Comparison of ENCODE assay signal across 9 cellular contexts in genomic region chr17:47205419-47205963, GRCh38. TPM values are rescaled to one million over a fixed set of nuclear protein-coding genes. Genes with fewer than 3 reads are reported as not detected.
DNase-seq lines count a peak whose midpoint lies in the region; ATAC-seq and TF ChIP-seq lines count a peak whose summit lies in the region.
"Had no signal": no experiment of that assay in that cellular context is flagged by ENCODE, and none has a peak within 500 bp of the region (broad histone marks: within the 10 kb centered on the region; RNA-seq: fewer than 3 reads in every experiment).

No MANE protein-coding gene starts in this region.

- CTCF ChIA-PET in GM10248 (lab: Yijun Ruan, JAX) = interaction anchor here (1.1 to 5.2 kb wide), 8 partner anchors 8 to 119 kb away, joined by 3 to 43 read pairs (median 4); partner anchors contain the start of genes CDC27 and EFCAB13
- CTCF ChIA-PET in activated naive CD4-positive, alpha-beta T cell treated with anti-CD3 and anti-CD28 coated beads, Interleukin-2, amount 10 ng/mL, durations not matched to agents 7 days and 5 days (lab: Charles Lee) = interaction anchor here (0.9 to 3.8 kb wide), 4 partner anchors 12 to 60 kb away, joined by 3 to 15 read pairs (median 3); partner anchors contain the start of gene CDC27

- ATAC-seq in left ventricle myocardium superior (peak; percentile 67), HG03025 (IDR thresholded peaks at IDR 0.05; ENCODE audit: low FRiP score, unreplicated experiment) (no peak)

- H3K9me3 ChIP-seq in H9 (ENCODE audit: control insufficient read depth, low read depth, low read length) = no peaks in the 10 kb centered on the region

- intact Hi-C loops in left ventricle myocardium superior (cut with micrococcal nuclease) = no loop called here

- no peak overlapping the region for H2AK5ac ChIP-seq in H9 (ENCODE audit: insufficient read length, low read length)

- POLR2A ChIA-PET in GM10248 (lab: Yijun Ruan, JAX) = interaction anchor here (2.0 kb wide), 1 partner anchor 16 kb away, joined by 6 read pairs; the partner anchor contains the start of gene CDC27

- H3K18ac ChIP-seq in H9 (ENCODE audit: insufficient read length, low read depth, low read length) = no peak overlapping the region

- H3K4me1 Mint-ChIP-seq in H9 (peaks cover 14 to 26% of the 10 kb centered on the region in 2 experiments), endothelial cell (ENCODE audit: unreplicated experiment) (peaks cover 15% of the 10 kb centered on the region)
- peaks cover 52% of the 10 kb centered on the region for H3K4me1 Mint-ChIP-seq in activated naive CD4-positive, alpha-beta T cell treated with anti-CD3 and anti-CD28 coated beads, Interleukin-2, amount 10 ng/mL, durations not matched to agents 7 days and 5 days

- H3K79me1 ChIP-seq in H9 (ENCODE audit: insufficient read depth, low read depth, low read length, poor library complexity, severe bottlenecking) = no peaks in the 10 kb centered on the region

- H3K9ac ChIP-seq in H9 (ENCODE audit: extremely low read depth, insufficient read length, low read length) = no peak overlapping the region

- H2BK5ac ChIP-seq in H9 (ENCODE audit: insufficient read length, low read length) = no peak overlapping the region

- 100% methylated on average over 1 of the region's 9 CpGs for WGBS in H9 (ENCODE audit: extremely low coverage, insufficient read length, low lambda C conversion rate)

- H4K5ac ChIP-seq in H9 (ENCODE audit: insufficient read length, low read depth, low read length) = no peak overlapping the region

- H4K91ac ChIP-seq in H9 (ENCODE audit: insufficient read length, low read depth, low read length) = no peak overlapping the region

- H2BK20ac ChIP-seq in H9 (ENCODE audit: low read depth, low read length, poor library complexity, severe bottlenecking) = no peak overlapping the region

- no peak overlapping the region for H3K4ac ChIP-seq in H9 (ENCODE audit: low read depth, low read length)

- H3K27ac Mint-ChIP-seq in H9 (0 out of 7 replicates have a peak overlapping the region, but pooled peaks of 1 of the 3 experiments have one; percentile 2), endothelial cell (ENCODE audit: unreplicated experiment) (no peak overlapping the region)
- peak overlapping the region; percentile 96 for H3K27ac Mint-ChIP-seq in activated naive CD4-positive, alpha-beta T cell treated with anti-CD3 and anti-CD28 coated beads, Interleukin-2, amount 10 ng/mL, durations not matched to agents 7 days and 5 days

- no peak overlapping the region for H3K27ac ChIP-seq in H9 (ENCODE audit: insufficient read length, low read depth, low read length)
- H3K27ac ChIP-seq: SK-N-MC had no signal

- no peak overlapping the region for H3K23ac ChIP-seq in H9 (ENCODE audit: insufficient read length, low read depth, low read length)

- H3K4me2 ChIP-seq in H9 (ENCODE audit: insufficient read depth, insufficient read length, low read length) = no peak overlapping the region

- H3K27me3 Mint-ChIP-seq in H9 (ENCODE audit: low read depth) = peaks cover 1% of the 10 kb centered on the region
- peaks cover 10% of the 10 kb centered on the region for H3K27me3 Mint-ChIP-seq in activated naive CD4-positive, alpha-beta T cell treated with anti-CD3 and anti-CD28 coated beads, Interleukin-2, amount 10 ng/mL, durations not matched to agents 7 days and 5 days
- peaks cover 4% of the 10 kb centered on the region for H3K27me3 Mint-ChIP-seq in endothelial cell (ENCODE audit: unreplicated experiment)

- no peaks in the 10 kb centered on the region for H3K79me2 ChIP-seq in H9 (ENCODE audit: insufficient read depth, low read length)

- H3K23me2 ChIP-seq in H9 (ENCODE audit: insufficient read length, low read depth, low read length, poor library complexity, severe bottlenecking) = no peaks in the 10 kb centered on the region

- H3K14ac ChIP-seq in H9 (ENCODE audit: insufficient read depth, low read length) = 0 out of 2 replicates have a peak overlapping the region, but pooled peaks have one; percentile 41

- no peaks in the 10 kb centered on the region for H4K20me1 ChIP-seq in H9 (ENCODE audit: control insufficient read depth, insufficient read depth, insufficient read length)

- H2BK120ac ChIP-seq in H9 (ENCODE audit: low read depth, low read length, poor library complexity, severe bottlenecking) = no peak overlapping the region

- peak overlapping the region; percentile 42 for H2AFZ ChIP-seq in H9 (ENCODE audit: low read length)

- H3T11ph ChIP-seq in H9 (ENCODE audit: low read length) = no peak overlapping the region

- H3K36me3 Mint-ChIP-seq in H9 (ENCODE audit: insufficient read depth in 1 of 3, low read depth in 3 of 3) (no peaks in the 10 kb centered on the region), endothelial cell (ENCODE audit: low read depth, unreplicated experiment) (no peaks in the 10 kb centered on the region)
- no peaks in the 10 kb centered on the region for H3K36me3 Mint-ChIP-seq in activated naive CD4-positive, alpha-beta T cell treated with anti-CD3 and anti-CD28 coated beads, Interleukin-2, amount 10 ng/mL, durations not matched to agents 7 days and 5 days

- no peak overlapping the region for H2BK15ac ChIP-seq in H9 (ENCODE audit: low read depth, low read length)

- H3K9me3 Mint-ChIP-seq in H9 (no peaks in the 10 kb centered on the region), endothelial cell (ENCODE audit: unreplicated experiment) (no peaks in the 10 kb centered on the region)
- H3K9me3 Mint-ChIP-seq in activated naive CD4-positive, alpha-beta T cell treated with anti-CD3 and anti-CD28 coated beads, Interleukin-2, amount 10 ng/mL, durations not matched to agents 7 days and 5 days = no peaks in the 10 kb centered on the region

- H3K27me3 ChIP-seq in H9 (ENCODE audit: insufficient read depth, low read length) = no peaks in the 10 kb centered on the region; the same call in 1 of the 2 replicates

- TF ChIP-seq CTCF in GM10248 (IDR thresholded peaks at IDR 0.05; ENCODE audit: control extremely low read depth, extremely low read depth, low read depth, missing control alignments) (no peak), H9 (conservative IDR thresholded peaks at IDR 0.05) (no peak), endothelial cell (IDR thresholded peaks at IDR 0.05; ENCODE audit: unreplicated experiment) (no peak)

- H4K8ac ChIP-seq in H9 (replicated peaks; ENCODE audit: insufficient read length, low read depth, low read length) = no peak overlapping the region

- H3K56ac ChIP-seq in H9 (ENCODE audit: insufficient read length, low read depth, low read length) = no peak overlapping the region

- no peak overlapping the region for H2BK12ac ChIP-seq in H9 (ENCODE audit: insufficient read length, low read depth, low read length)

- no peak overlapping the region for H3K4me3 Mint-ChIP-seq in H9
- peak overlapping the region; percentile 46 for H3K4me3 Mint-ChIP-seq in activated naive CD4-positive, alpha-beta T cell treated with anti-CD3 and anti-CD28 coated beads, Interleukin-2, amount 10 ng/mL, durations not matched to agents 7 days and 5 days
- no peak overlapping the region for H3K4me3 Mint-ChIP-seq in endothelial cell (ENCODE audit: unreplicated experiment)

- DNase-seq in GM10248 (ENCODE audit: extremely low spot score) (peak; percentile 59), H9 (peak; percentile 59), NCI-H2196 treated with DMSO at 0.1 percent for 48 hours (lab: John Stamatoyannopoulos, UW; ENCODE audit: unreplicated experiment) (peak; percentile 20), left ventricle myocardium superior (peak; percentile 43), endothelial cell (ENCODE audit: low spot score) (no peak)
- peak; percentile 84 for DNase-seq in activated naive CD4-positive, alpha-beta T cell treated with anti-CD3 and anti-CD28 coated beads, Interleukin-2, amount 10 ng/mL, durations not matched to agents 7 days and 5 days
- DNase-seq in stimulated activated CD4-positive, alpha-beta T cell treated with anti-CD3 and anti-CD28 coated beads, Interleukin-12 subunit alpha, Interleukin-12 subunit beta, amount 100 ng/mL, for 24 hours (ENCODE audit: low read depth in 2 of 2) = peak; percentile 27 to 34

- H3K4me1 ChIP-seq in H9 (ENCODE audit: insufficient read depth, low read length) = peaks cover 10% of the 10 kb centered on the region

RNA-seq across cellular contexts. Expression of gene MYL4, which starts 3.7 kb away (rescaled TPM):
- 0.26 and 0.66 TPM in 2 replicates for total RNA-seq in H9 (2021)
- 133 TPM for total RNA-seq in left ventricle myocardium superior
- total RNA-seq in endothelial cell (ENCODE audit: unreplicated experiment) = 2.2 TPM

RNA-seq across cellular contexts. Expression of gene CDC27, which starts 16.4 kb away (rescaled TPM):
- total RNA-seq in H9 (2021) = 71.9 and 82.5 TPM in 2 replicates
- total RNA-seq in left ventricle myocardium superior = 81.8 TPM
- 108 TPM for total RNA-seq in endothelial cell (ENCODE audit: unreplicated experiment)

RNA-seq across cellular contexts. Expression of gene ITGB3, which starts 48.1 kb away (rescaled TPM):
- total RNA-seq in H9 (2021) (not detected in 2 replicates), left ventricle myocardium superior (3.2 TPM), endothelial cell (ENCODE audit: unreplicated experiment) (not detected)

Comparison
In these comparisons a context has a peak if more than half of its experiments do, and no peak if none do; other contexts are left out.
1. RNA of gene MYL4, which starts 3.7 kb away (total RNA-seq): 133 TPM in left ventricle myocardium superior (single experiment); 2.2 TPM in endothelial cell (single experiment) and 0.26 to 0.66 TPM in H9; every median in the first group is over 10 times any median in the second.